29 cellular contexts compared by ENCODE assay signal in genomic region chr12:15304296-15304695, GRCh38. TPM values are rescaled to one million over a fixed set of nuclear protein-coding genes. Genes with fewer than 3 reads are reported as not detected.
"Had no signal": no experiment of that assay in that cellular context is flagged by ENCODE, and none has a peak within 500 bp of the region (broad histone marks: within the 10 kb centered on the region; RNA-seq: fewer than 3 reads in every experiment).

No MANE protein-coding gene starts in this region.

- DNase-seq: colonic mucosa; cortex of kidney; dermis blood vessel endothelial cell; dorsolateral prefrontal cortex; effector CD4-positive, alpha-beta T cell; effector CD8-positive, alpha-beta T cell; effector memory CD4-positive, alpha-beta T cell; effector memory CD8-positive, alpha-beta T cell; endodermal cell; erythroblast; esophagus squamous epithelium; foreskin fibroblast; foreskin keratinocyte; foreskin melanocyte; gastrocnemius medialis; glutamatergic neuron; head of caudate nucleus; heart left ventricle; heart right ventricle had no signal

- H3K4me3 ChIP-seq: colonic mucosa, coronary artery, dorsolateral prefrontal cortex, esophagus muscularis mucosa, esophagus squamous epithelium, gastrocnemius medialis, gastroesophageal sphincter, heart left ventricle, heart right ventricle had no signal

- H3K27ac ChIP-seq: colonic mucosa, coronary artery, dorsolateral prefrontal cortex, epithelial cell of prostate, esophagus muscularis mucosa, esophagus squamous epithelium, foreskin keratinocyte, gastrocnemius medialis, gastroesophageal sphincter, heart left ventricle, heart right ventricle had no signal

- H3K9me3 ChIP-seq: colonic mucosa, esophagus squamous epithelium, gastrocnemius medialis had no signal

- H3K27me3 ChIP-seq: colonic mucosa, esophagus muscularis mucosa, foreskin keratinocyte, gastrocnemius medialis, gastroesophageal sphincter, heart right ventricle had no signal

- H3K4me1 ChIP-seq: colonic mucosa, esophagus muscularis mucosa, esophagus squamous epithelium, foreskin keratinocyte, gastrocnemius medialis, gastroesophageal sphincter, heart left ventricle, heart right ventricle had no signal

- H3K36me3 ChIP-seq: colonic mucosa, esophagus muscularis mucosa, esophagus squamous epithelium, gastrocnemius medialis, gastroesophageal sphincter, heart left ventricle, heart right ventricle had no signal

- FAIRE-seq: colon, endometrium, endothelial cell of umbilical vein had no signal

- ATAC-seq: effector memory CD8-positive, alpha-beta T cell; esophagus mucosa; foreskin keratinocyte; gastrocnemius medialis; gastroesophageal sphincter; heart left ventricle; heart right ventricle had no signal

RNA-seq across cellular contexts. Expression of gene PTPRO, which starts 18.0 kb away (rescaled TPM):
- total RNA-seq: dermis blood vessel endothelial cell, dermis microvascular lymphatic vessel endothelial cell, endothelial cell of umbilical vein, glomerular endothelial cell had no signal
- polyA plus RNA-seq: endothelial cell of umbilical vein had no signal
